ENCODE assay signal across 12 cellular contexts in genomic region chr18:36281941-36282340, GRCh38.
"Had no signal": no experiment of that assay in that cellular context is flagged by ENCODE, and none has a peak within 500 bp of the region (broad histone marks: within the 10 kb centered on the region; RNA-seq: fewer than 3 reads in every experiment).

No MANE protein-coding gene starts in this region.

- H3K36me3 ChIP-seq: adrenal gland, lower lobe of right lung, pancreas, upper lobe of left lung had no signal

- H3K27ac ChIP-seq: adrenal gland, lower lobe of right lung, pancreas, upper lobe of left lung had no signal

- H3K27me3 ChIP-seq: adrenal gland, pancreas, upper lobe of left lung had no signal

- ATAC-seq: esophagus mucosa, left cardiac atrium, lower lobe of right lung, pancreas had no signal

- FAIRE-seq: pancreas, TTC549 had no signal

- H3K4me1 ChIP-seq: lower lobe of right lung, pancreas, upper lobe of left lung had no signal

- H3K9me3 ChIP-seq: adrenal gland, lower lobe of right lung, pancreas, upper lobe of left lung had no signal

- DNase-seq: activated naive CD4-positive, alpha-beta T cell treated with anti-CD3 and anti-CD28 coated beads, Interleukin-2, amount 50 U/mL, for 16 hours; activated T-cell treated with anti-CD3 and anti-CD28 coated beads, Interleukin-2, amount 50 U/mL, for 1 hour; foreskin fibroblast; left cardiac atrium; lower lobe of right lung; pancreas; stimulated activated CD4-positive, alpha-beta T cell treated with anti-CD3 and anti-CD28 coated beads, Interleukin-2, amount 100 ng/mL, for 48 hours; stimulated activated naive CD4-positive, alpha-beta T cell treated with Interleukin-2 at 50 U/mL for 16 hours; upper lobe of left lung had no signal

- H3K4me3 ChIP-seq: adrenal gland, lower lobe of right lung, pancreas, upper lobe of left lung had no signal
